Comparison of ENCODE assay signal across 27 cellular contexts in genomic region chr1:239892602-239893001, GRCh38.
"Had no signal": no experiment of that assay in that cellular context is flagged by ENCODE, and none has a peak within 500 bp of the region (broad histone marks: within the 10 kb centered on the region; RNA-seq: fewer than 3 reads in every experiment).

No MANE protein-coding gene starts in this region.

- H3K4me3 Mint-ChIP-seq: activated CD4-positive, alpha-beta memory T cell treated with anti-CD3 and anti-CD28 coated beads for 36 hours; activated CD4-positive, alpha-beta T cell treated with anti-CD3 and anti-CD28 coated beads for 36 hours; activated CD4-positive, alpha-beta T cell treated with anti-CD3 and anti-CD28 coated beads, Interleukin-2, amount 10 ng/mL, durations not matched to agents 24 days and 14 days; activated naive CD8-positive, alpha-beta T cell; activated T-cell treated with anti-CD3 and anti-CD28 coated beads, Interleukin-2, amount 50 U/mL, for 24 hours; activated T-helper 17 cell treated with anti-CD3 and anti-CD28 coated beads, Interleukin-2, amount 50 U/mL, for 72 hours; effector memory CD8-positive, alpha-beta T cell; T-helper 17 cell; T-helper 2 cell treated with Interferon-gamma antibody and Interleukin-4, amounts not matched to agents 5 μg/mL and 100 μg/mL, for 36 hours had no signal

- H3K27ac Mint-ChIP-seq: activated CD4-positive, alpha-beta memory T cell treated with anti-CD3 and anti-CD28 coated beads for 36 hours; activated CD4-positive, alpha-beta T cell treated with anti-CD3 and anti-CD28 coated beads for 36 hours; activated CD4-positive, alpha-beta T cell treated with anti-CD3 and anti-CD28 coated beads, Interleukin-2, amount 10 ng/mL, durations not matched to agents 24 days and 14 days; activated naive CD8-positive, alpha-beta T cell; activated T-cell treated with anti-CD3 and anti-CD28 coated beads, Interleukin-2, amount 50 U/mL, for 24 hours; activated T-helper 17 cell treated with anti-CD3 and anti-CD28 coated beads, Interleukin-2, amount 50 U/mL, for 72 hours; effector memory CD8-positive, alpha-beta T cell; T-helper 17 cell; T-helper 2 cell treated with Interferon-gamma antibody and Interleukin-4, amounts not matched to agents 5 μg/mL and 100 μg/mL, for 36 hours had no signal

- H3K27me3 ChIP-seq: brain microvascular endothelial cell, esophagus squamous epithelium had no signal

- H3K36me3 ChIP-seq: brain microvascular endothelial cell, esophagus squamous epithelium had no signal

- H3K9me3 Mint-ChIP-seq: activated CD4-positive, alpha-beta memory T cell treated with anti-CD3 and anti-CD28 coated beads for 36 hours; activated CD4-positive, alpha-beta T cell treated with anti-CD3 and anti-CD28 coated beads, Interleukin-2, amount 10 ng/mL, durations not matched to agents 24 days and 14 days; activated T-cell treated with anti-CD3 and anti-CD28 coated beads, Interleukin-2, amount 50 U/mL, for 24 hours; activated T-helper 17 cell treated with anti-CD3 and anti-CD28 coated beads, Interleukin-2, amount 50 U/mL, for 72 hours; effector memory CD8-positive, alpha-beta T cell; T-helper 2 cell treated with Interferon-gamma antibody and Interleukin-4, amounts not matched to agents 5 μg/mL and 100 μg/mL, for 36 hours had no signal

- H3K4me3 ChIP-seq: esophagus squamous epithelium had no signal

- H3K36me3 Mint-ChIP-seq: activated CD4-positive, alpha-beta memory T cell treated with anti-CD3 and anti-CD28 coated beads for 36 hours had no signal

- H3K4me1 Mint-ChIP-seq: activated CD4-positive, alpha-beta T cell treated with anti-CD3 and anti-CD28 coated beads for 36 hours; activated CD4-positive, alpha-beta T cell treated with anti-CD3 and anti-CD28 coated beads, Interleukin-2, amount 10 ng/mL, durations not matched to agents 24 days and 14 days; activated T-helper 17 cell treated with anti-CD3 and anti-CD28 coated beads, Interleukin-2, amount 50 U/mL, for 72 hours had no signal

- H3K9me3 ChIP-seq: esophagus squamous epithelium had no signal

- H3K27ac ChIP-seq: brain microvascular endothelial cell had no signal

- DNase-seq: activated CD4-positive, alpha-beta memory T cell treated with anti-CD3 and anti-CD28 coated beads for 36 hours; activated CD4-positive, alpha-beta T cell treated with anti-CD3 and anti-CD28 coated beads for 36 hours; activated CD4-positive, alpha-beta T cell treated with anti-CD3 and anti-CD28 coated beads, Interleukin-2, amount 10 ng/mL, durations not matched to agents 24 days and 14 days; activated CD4-positive, CD25-positive, alpha-beta regulatory T cell; activated CD4-positive, CD25-positive, alpha-beta regulatory T cell treated with anti-CD3 and anti-CD28 coated beads, Interleukin-2, amount 50 U/mL, for 72 hours; activated CD8-positive, alpha-beta memory T cell treated with anti-CD3 and anti-CD28 coated beads, Interleukin-2, amount 50 U/mL, for 48 hours; activated effector memory CD4-positive, alpha-beta T cell treated with Interleukin-2 at 50 U/mL for 16 hours; activated gamma-delta T cell treated with Interleukin-2 at 50 U/mL for 16 hours; activated naive CD4-positive, alpha-beta T cell treated with anti-CD3 and anti-CD28 coated beads, Interleukin-2, amount 50 U/mL, for 16 hours; activated naive CD4-positive, alpha-beta T cell treated with Interleukin-2 at 50 U/mL for 16 hours; activated T-cell treated with anti-CD3 and anti-CD28 coated beads for 4 hours; activated T-cell treated with anti-CD3 and anti-CD28 coated beads, Interleukin-2, amount 50 U/mL, for 24 hours; amniotic stem cell; anterior cingulate cortex; brain microvascular endothelial cell; caudate nucleus; cortex of kidney; dermis blood vessel endothelial cell; effector CD4-positive, alpha-beta T cell; effector memory CD8-positive, alpha-beta T cell; esophagus squamous epithelium; head of caudate nucleus; T-helper 17 cell; T1000 had no signal

- ATAC-seq: activated CD4-positive, alpha-beta T cell treated with anti-CD3 and anti-CD28 coated beads for 36 hours; activated T-helper 17 cell treated with anti-CD3 and anti-CD28 coated beads, Interleukin-2, amount 50 U/mL, for 72 hours; effector memory CD8-positive, alpha-beta T cell; T-helper 17 cell had no signal
